In genomic region chr2:73776869-73777519, GRCh38 we compare ENCODE assay signal across 14 cellular contexts. TPM values are rescaled to one million over a fixed set of nuclear protein-coding genes. Genes with fewer than 3 reads are reported as not detected.
DNase-seq lines count a peak whose midpoint lies in the region; ATAC-seq and TF ChIP-seq lines count a peak whose summit lies in the region.
"Had no signal": no experiment of that assay in that cellular context is flagged by ENCODE, and none has a peak within 500 bp of the region (broad histone marks: within the 10 kb centered on the region; RNA-seq: fewer than 3 reads in every experiment).

No MANE protein-coding gene starts in this region.

- peaks cover 0 to 36% of the 10 kb centered on the region in 2 donors for H3K36me3 ChIP-seq in vagina

- no peak overlapping the region for H3K4me3 ChIP-seq in vagina

- no peak for ATAC-seq in naive B cell (ENCODE audit: low read depth in 2 of 2)
- ATAC-seq in GM21515 (IDR thresholded peaks at IDR 0.05; ENCODE audit: unreplicated experiment) = no peak
- ATAC-seq: Panc1 had no signal

- H3K9me3 Mint-ChIP-seq in naive B cell = no peaks in the 10 kb centered on the region
- H3K9me3 Mint-ChIP-seq: activated naive CD8-positive, alpha-beta T cell treated with anti-CD3 and anti-CD28 coated beads, Interleukin-2, amount 10 ng/mL, durations not matched to agents 7 days and 5 days; CD14-positive monocyte had no signal

- TF ChIP-seq POLR2A in vagina (IDR thresholded peaks at IDR 0.05) = no peak

- peak overlapping the region in 1 of 6 donors; percentile 66 for H3K27ac Mint-ChIP-seq in naive B cell
- H3K27ac Mint-ChIP-seq: activated naive CD8-positive, alpha-beta T cell treated with anti-CD3 and anti-CD28 coated beads, Interleukin-2, amount 10 ng/mL, durations not matched to agents 7 days and 5 days had no signal

- TF ChIP-seq CTCF in vagina (IDR thresholded peaks at IDR 0.05) = no peak

- H3K27ac ChIP-seq in vagina = no peak overlapping the region

- DNase-seq in EH (ENCODE audit: low read depth) = peak; percentile 27
- peak; percentile 51 for DNase-seq in LHCN-M2 (ENCODE audit: low read depth)
- peak; percentile 20 for DNase-seq in dedifferentiated amniotic fluid mesenchymal stem cell (ENCODE audit: extremely low spot score)
- peak; percentile 2 for DNase-seq in naive B cell
- DNase-seq in vagina (ENCODE audit: extremely low spot score in 2 of 2) = no peak
- DNase-seq in activated naive CD4-positive, alpha-beta T cell treated with anti-CD3 and anti-CD28 coated beads, Interleukin-2, amount 50 U/mL, for 16 hours = no peak
- DNase-seq in middle frontal gyrus (ENCODE audit: extremely low spot score, low spot score) = no peak
- DNase-seq: activated naive CD8-positive, alpha-beta T cell treated with anti-CD3 and anti-CD28 coated beads, Interleukin-2, amount 10 ng/mL, durations not matched to agents 7 days and 5 days; hippocampal formation; mesendoderm had no signal

- peaks cover 10 to 35% of the 10 kb centered on the region in 2 donors for H3K36me3 Mint-ChIP-seq in naive B cell

- H3K27me3 Mint-ChIP-seq in naive B cell = no peaks in the 10 kb centered on the region
- H3K27me3 Mint-ChIP-seq: activated naive CD8-positive, alpha-beta T cell treated with anti-CD3 and anti-CD28 coated beads, Interleukin-2, amount 10 ng/mL, durations not matched to agents 7 days and 5 days had no signal

- intact Hi-C loops in vagina (cut with DNase I) = no loop called here

- H3K4me1 ChIP-seq in vagina = peaks cover 27% of the 10 kb centered on the region

- H3K4me3 Mint-ChIP-seq in naive B cell = peak overlapping the region in 2 of 8 donors; percentile 65 to 93
- H3K4me3 Mint-ChIP-seq: activated naive CD8-positive, alpha-beta T cell treated with anti-CD3 and anti-CD28 coated beads, Interleukin-2, amount 10 ng/mL, durations not matched to agents 7 days and 5 days; CD14-positive monocyte had no signal

- no peaks in the 10 kb centered on the region for H3K27me3 ChIP-seq in vagina

- peaks cover 16 to 42% (median 17%) of the 10 kb centered on the region in 3 donors for H3K4me1 Mint-ChIP-seq in naive B cell

- H3K9me3 ChIP-seq in vagina = no peaks in the 10 kb centered on the region

RNA-seq across cellular contexts. Expression of gene DUSP11, which starts 2.9 kb away (rescaled TPM):
- total RNA-seq in LHCN-M2 (2014; rRNA removed) (26.9 and 31.8 TPM in 2 replicates), vagina (36.3 TPM)
- 17.7 TPM for polyA plus RNA-seq in LHCN-M2 (2012)
- 10 to 100 TPM; 46.2 to 67.3 (median 57.4) TPM for polyA plus RNA-seq in naive B cell (ENCODE audit: low read depth in 6 of 6)

RNA-seq across cellular contexts. Expression of gene C2orf78, which starts 7.0 kb away (rescaled TPM):
- 0.06 TPM in 1 of 2 replicates, not detected in the other for total RNA-seq in LHCN-M2 (2014; rRNA removed)
- not detected for polyA plus RNA-seq in LHCN-M2 (2012)
- polyA plus RNA-seq in naive B cell (ENCODE audit: low read depth in 6 of 6) = under 1 TPM in 1 of 6 donors, not detected in 5; 0.12 TPM
- not detected for total RNA-seq in vagina
- total RNA-seq: activated naive CD8-positive, alpha-beta T cell treated with anti-CD3 and anti-CD28 coated beads, Interleukin-2, amount 10 ng/mL, durations not matched to agents 7 days and 5 days; subcutaneous adipose tissue had no signal
- polyA plus RNA-seq: CD14-positive monocyte had no signal

RNA-seq across cellular contexts. Expression of gene TPRKB, which starts 39.8 kb away (rescaled TPM):
- total RNA-seq in LHCN-M2 (2014; rRNA removed) = 59.7 and 67.8 TPM in 2 replicates
- 33.2 TPM for polyA plus RNA-seq in LHCN-M2 (2012)
- polyA plus RNA-seq in naive B cell (ENCODE audit: low read depth in 6 of 6) = 10 to 100 TPM; 71.0 to 96.4 (median 86.0) TPM
- total RNA-seq in vagina = 18.9 TPM

RNA-seq across cellular contexts. Expression of gene STAMBP, which starts 51.8 kb away (rescaled TPM):
- total RNA-seq in LHCN-M2 (2014; rRNA removed) = 1,102 and 1,126 TPM in 2 replicates
- 460 TPM for polyA plus RNA-seq in LHCN-M2 (2012)
- polyA plus RNA-seq in naive B cell (ENCODE audit: low read depth in 6 of 6) = 10 to 100 TPM; 42.2 to 62.9 (median 50.9) TPM
- 30.4 TPM for total RNA-seq in vagina

Comparison
In these comparisons a context has a peak if more than half of its experiments do, and no peak if none do; other contexts are left out.
1. DNase-seq: peak in EH (single experiment), LHCN-M2 (single experiment), dedifferentiated amniotic fluid mesenchymal stem cell (single experiment) and naive B cell (single experiment); none in vagina (0 of 2), activated naive CD4-positive, alpha-beta T cell treated with anti-CD3 and anti-CD28 coated beads, Interleukin-2, amount 50 U/mL, for 16 hours (single experiment) and middle frontal gyrus (single experiment).